8 cellular contexts compared by ENCODE assay signal in the genomic region with DNA sequence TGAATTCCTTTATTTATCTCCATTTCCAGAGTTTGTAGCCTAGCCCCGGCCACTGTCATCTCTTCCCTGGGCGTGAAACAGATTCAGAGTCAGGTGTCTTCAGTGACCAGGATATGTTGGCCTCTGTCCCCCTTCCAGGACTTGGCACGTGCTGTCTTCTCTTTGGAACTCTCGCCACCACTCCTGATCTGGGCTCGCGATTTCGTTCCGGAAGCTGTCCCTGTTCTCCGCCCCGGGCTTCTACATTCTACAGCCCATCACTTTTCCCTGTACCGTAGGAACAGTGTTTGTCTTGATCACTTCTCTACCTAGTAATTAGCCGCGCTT. TPM values are rescaled to one million over a fixed set of nuclear protein-coding genes. Genes with fewer than 3 reads are reported as not detected.
DNase-seq lines count a peak whose midpoint lies in the region; ATAC-seq, FAIRE-seq and TF ChIP-seq lines count a peak whose summit lies in the region.

No MANE protein-coding gene starts in this region.

- POLR2A ChIA-PET in BJ (lab: Charles Lee) (interaction anchor here (1.1 kb wide), 1 partner anchor 48 kb away, joined by 3 read pairs; no protein-coding TSS in a partner anchor), endothelial cell of umbilical vein (lab: Charles Lee) (interaction anchor here (1.5 kb wide), 2 partner anchors 47 to 79 kb away, joined by 4 to 15 read pairs; a partner anchor contains a TSS)

- dilution Hi-C loops in endothelial cell of umbilical vein (cut with MboI; ENCODE audit: extremely low pct_ligation_motif_present, low sequenced_read_pairs): no loop called here

- no peaks in the 10 kb centered on the region for H3K79me2 ChIP-seq in H9 (ENCODE audit: insufficient read depth, low read length)
- peaks cover 6% of the 10 kb centered on the region for H3K79me2 ChIP-seq in endothelial cell of umbilical vein (ENCODE audit: control insufficient read depth, insufficient read depth, low read length)

- H2BK12ac ChIP-seq in H9 (ENCODE audit: insufficient read length, low read depth, low read length): no peak overlapping the region

- H3K4me2 ChIP-seq in H9 (ENCODE audit: insufficient read depth, insufficient read length, low read length) (peak overlapping the region; percentile 50), endothelial cell of umbilical vein (ENCODE audit: insufficient read depth, low read length) (peak overlapping the region; percentile 94)

- no peak overlapping the region for H2AFZ ChIP-seq in H9 (ENCODE audit: low read length)
- peak overlapping the region; percentile 66 for H2AFZ ChIP-seq in endothelial cell of umbilical vein (ENCODE audit: low read depth, low read length)

- no peaks in the 10 kb centered on the region for H3K4me1 ChIP-seq in H9 (ENCODE audit: insufficient read depth, low read length)
- peaks cover 17% of the 10 kb centered on the region for H3K4me1 ChIP-seq in endothelial cell of umbilical vein (ENCODE audit: control insufficient read depth, extremely low read depth, insufficient read depth, low read length)

- no peaks in the 10 kb centered on the region; the same call in none of the 2 replicates for H3K27me3 Mint-ChIP-seq in H9 (ENCODE audit: low read depth)
- H3K27me3 Mint-ChIP-seq in natural killer cell treated with Interleukin-12 subunit alpha and Interleukin-12 subunit beta and Interleukin-15 and Interleukin-18, amount 100 ng/mL, for 72 hours: no peaks in the 10 kb centered on the region

- no peak overlapping the region for H4K8ac ChIP-seq in H9 (replicated peaks; ENCODE audit: insufficient read length, low read depth, low read length)

- no peak for TF ChIP-seq POLR2A in endothelial cell of umbilical vein (IDR thresholded peaks at IDR 0.05; ENCODE audit: low read depth, low read length)

- intact Hi-C loops in endothelial cell of umbilical vein (cut with micrococcal nuclease): loop anchor here (1.0 to 5.0 kb wide), 4 partner anchors 48 to 138 kb away; a partner anchor contains a TSS

- H3K27ac ChIP-seq in H9 (ENCODE audit: insufficient read length, low read depth, low read length) (no peak overlapping the region), endothelial cell of umbilical vein (ENCODE audit: insufficient read depth, low read depth, low read length) (peak overlapping the region; percentile 65)

- H3K9me3 Mint-ChIP-seq in H9: no peaks in the 10 kb centered on the region; a peak in 1 of 5 replicates
- H3K9me3 Mint-ChIP-seq in natural killer cell treated with Interleukin-12 subunit alpha and Interleukin-12 subunit beta and Interleukin-15 and Interleukin-18, amount 100 ng/mL, for 72 hours: no peaks in the 10 kb centered on the region

- H2BK120ac ChIP-seq in H9 (ENCODE audit: low read depth, low read length, poor library complexity, severe bottlenecking): no peak overlapping the region

- H3K27ac Mint-ChIP-seq in H9: peak overlapping the region in 2 of 3 experiments; percentile 57 to 98; a peak in 6 of 7 replicates
- peak overlapping the region; percentile 94 to 96 for H3K27ac Mint-ChIP-seq in natural killer cell treated with Interleukin-12 subunit alpha and Interleukin-12 subunit beta and Interleukin-15 and Interleukin-18, amount 100 ng/mL, for 72 hours

- in situ Hi-C loops in SK-MEL-5 (cut with HindIII; ENCODE audit: low pct_unique_long_range_greater_than_20kb, low sequenced_read_pairs): no loop called here

- H4K5ac ChIP-seq in H9 (ENCODE audit: insufficient read length, low read depth, low read length): no peak overlapping the region

- H3K36me3 ChIP-seq in BJ (ENCODE audit: control insufficient read depth, insufficient read depth, low read length) (peaks cover 3% of the 10 kb centered on the region), endothelial cell of umbilical vein (ENCODE audit: control insufficient read depth in 2 of 2, extremely low read depth in 1 of 2, insufficient read depth in 2 of 2, low read length in 2 of 2) (no peaks in the 10 kb centered on the region)

- no peak overlapping the region for H3K4ac ChIP-seq in H9 (ENCODE audit: low read depth, low read length)

- H3K9me1 ChIP-seq in endothelial cell of umbilical vein (replicated peaks; ENCODE audit: control insufficient read depth, extremely low read depth, insufficient read depth, low read length): no peaks in the 10 kb centered on the region

- peak; percentile 8 for FAIRE-seq in endothelial cell of umbilical vein (lab: Jason Lieb, UNC)

- CTCF ChIA-PET in BJ (lab: Yijun Ruan, JAX) (interaction anchor here (1.1 to 3.5 kb wide), 4 partner anchors 17 to 86 kb away, joined by 3 to 55 read pairs (median 4); a partner anchor contains a TSS), endothelial cell of umbilical vein (lab: Charles Lee) (interaction anchor here (1.5 to 5.8 kb wide), 6 partner anchors 14 to 119 kb away, joined by 5 to 182 read pairs (median 8); a partner anchor contains a TSS)

- ATAC-seq in natural killer cell treated with Interleukin-12 subunit alpha and Interleukin-12 subunit beta and Interleukin-15 and Interleukin-18, amount 100 ng/mL, for 72 hours: peak in 1 of 2 donors; percentile 2
- no peak for ATAC-seq in HG02840 (IDR thresholded peaks at IDR 0.05; ENCODE audit: low FRiP score, unreplicated experiment)

- H4K91ac ChIP-seq in H9 (ENCODE audit: insufficient read length, low read depth, low read length): no peak overlapping the region

- H3K4me3 ChIP-seq in BJ (ENCODE audit: low read depth, low read length): peak overlapping the region; percentile 82
- peak overlapping the region; percentile 58 to 84 (median 70) for H3K4me3 ChIP-seq in endothelial cell of umbilical vein (replicated peaks in 1 of 3; ENCODE audit: insufficient read depth in 1 of 3, low read depth in 1 of 3, low read length in 3 of 3)

- TF ChIP-seq CTCF in BJ (IDR thresholded peaks at IDR 0.05; ENCODE audit: insufficient read depth, low read depth, low read length) (no peak), H9 (conservative IDR thresholded peaks at IDR 0.05) (no peak), endothelial cell of umbilical vein (IDR thresholded peaks at IDR 0.05; ENCODE audit: extremely low read depth in 1 of 2, insufficient read depth in 1 of 2, low read depth in 1 of 2, low read length in 2 of 2) (no peak)

- no peak overlapping the region for H3K23ac ChIP-seq in H9 (ENCODE audit: insufficient read length, low read depth, low read length)

- peaks cover 5% of the 10 kb centered on the region for H3K23me2 ChIP-seq in H9 (ENCODE audit: insufficient read length, low read depth, low read length, poor library complexity, severe bottlenecking)

- H2AK5ac ChIP-seq in H9 (ENCODE audit: insufficient read length, low read length): no peak overlapping the region

- H3K9ac ChIP-seq in H9 (ENCODE audit: extremely low read depth, insufficient read length, low read length) (peak overlapping the region; percentile 31), endothelial cell of umbilical vein (replicated peaks; ENCODE audit: extremely low read depth, insufficient read depth, low read length) (peak overlapping the region; percentile 86)

- H3K27me3 ChIP-seq in BJ (ENCODE audit: control insufficient read depth, insufficient read depth, low read length) (no peaks in the 10 kb centered on the region), H9 (ENCODE audit: insufficient read depth, low read length) (no peaks in the 10 kb centered on the region), endothelial cell of umbilical vein (ENCODE audit: control insufficient read depth in 2 of 2, insufficient read depth in 2 of 2, low read length in 2 of 2) (no peaks in the 10 kb centered on the region)

- H3K14ac ChIP-seq in H9 (ENCODE audit: insufficient read depth, low read length): no peak overlapping the region

- peaks cover 1 to 5% (median 4%) of the 10 kb centered on the region in 3 experiments; a peak in 3 of 7 replicates for H3K36me3 Mint-ChIP-seq in H9 (ENCODE audit: insufficient read depth in 1 of 3, low read depth in 3 of 3)
- peaks cover 4% of the 10 kb centered on the region for H3K36me3 Mint-ChIP-seq in natural killer cell treated with Interleukin-12 subunit alpha and Interleukin-12 subunit beta and Interleukin-15 and Interleukin-18, amount 100 ng/mL, for 72 hours

- no peak for DNase-seq in BJ (ENCODE audit: low read depth)
- DNase-seq in H9: no peak
- peak; percentile 48 for DNase-seq in SK-MEL-5 (ENCODE audit: low read depth, low spot score)
- DNase-seq in endothelial cell of umbilical vein (ENCODE audit: low read depth, low spot score): no peak
- DNase-seq in natural killer cell treated with Interleukin-12 subunit alpha and Interleukin-12 subunit beta and Interleukin-15 and Interleukin-18, amount 100 ng/mL, for 72 hours (ENCODE audit: low spot score): peak; percentile 54
- DNase-seq in HuH-7 (ENCODE audit: low spot score): no peak
- DNase-seq in NCI-H526 treated with DMSO at 0.1 percent for 48 hours (lab: John Stamatoyannopoulos, UW): no peak

- H2BK5ac ChIP-seq in H9 (ENCODE audit: insufficient read length, low read length): no peak overlapping the region

- no peak overlapping the region for H3K18ac ChIP-seq in H9 (ENCODE audit: insufficient read length, low read depth, low read length)

- H2BK20ac ChIP-seq in H9 (ENCODE audit: low read depth, low read length, poor library complexity, severe bottlenecking): no peak overlapping the region

- H2BK15ac ChIP-seq in H9 (ENCODE audit: low read depth, low read length): no peak overlapping the region

- BruUV-seq in endothelial cell of umbilical vein (replicated peaks; lab: Mats Ljungman, UMichigan): no TSS peak

- no CpG with 5 or more reads among the region's 13 CpGs for WGBS in H9 (ENCODE audit: extremely low coverage, insufficient read length, low lambda C conversion rate)

- no peaks in the 10 kb centered on the region for H4K20me1 ChIP-seq in H9 (ENCODE audit: control insufficient read depth, insufficient read depth, insufficient read length)
- H4K20me1 ChIP-seq in endothelial cell of umbilical vein (replicated peaks; ENCODE audit: control insufficient read depth, extremely low read depth, insufficient read depth, low read length): no peaks in the 10 kb centered on the region

- H3K9me3 ChIP-seq in H9 (ENCODE audit: control insufficient read depth, low read depth, low read length) (no peaks in the 10 kb centered on the region), endothelial cell of umbilical vein (replicated peaks; ENCODE audit: control insufficient read depth, insufficient read depth, low read length) (no peaks in the 10 kb centered on the region)

- H3K4me3 Mint-ChIP-seq in H9: peak overlapping the region; percentile 94 to 98
- peak overlapping the region; percentile 95 for H3K4me3 Mint-ChIP-seq in natural killer cell treated with Interleukin-12 subunit alpha and Interleukin-12 subunit beta and Interleukin-15 and Interleukin-18, amount 100 ng/mL, for 72 hours

- H3K79me1 ChIP-seq in H9 (ENCODE audit: insufficient read depth, low read depth, low read length, poor library complexity, severe bottlenecking): no peaks in the 10 kb centered on the region

- peaks cover 40 to 46% of the 10 kb centered on the region in 2 experiments for H3K4me1 Mint-ChIP-seq in H9
- H3K4me1 Mint-ChIP-seq in natural killer cell treated with Interleukin-12 subunit alpha and Interleukin-12 subunit beta and Interleukin-15 and Interleukin-18, amount 100 ng/mL, for 72 hours (ENCODE audit: low read depth in 2 of 2): peaks cover 22% of the 10 kb centered on the region in 2 donors

- no peak overlapping the region for H3K56ac ChIP-seq in H9 (ENCODE audit: insufficient read length, low read depth, low read length)

- H3T11ph ChIP-seq in H9 (ENCODE audit: low read length): no peak overlapping the region

RNA-seq across cellular contexts. Expression of a gene that starts 0.7 kb away (rescaled TPM):
- polyA plus RNA-seq in BJ (2011; rRNA removed) (85.9 and 110 TPM in 2 replicates), endothelial cell of umbilical vein (60.3 and 65.1 TPM in 2 replicates)
- 36.9 and 53.7 TPM in 2 replicates for polyA minus RNA-seq in BJ (2011; rRNA and poly(A)+ RNA removed)
- total RNA-seq in H9 (2021) (48.5 and 53.0 TPM in 2 replicates), endothelial cell of umbilical vein (46.9 and 47.9 TPM in 2 replicates)
- 154 and 164 TPM in 2 replicates for total RNA-seq in SK-MEL-5 (2014; rRNA removed; shearing (Covaris generic))
- polyA plus RNA-seq in SK-MEL-5 (2015; cell fraction: cytosol; rRNA removed): 118 and 145 TPM in 2 replicates
- polyA plus RNA-seq in SK-MEL-5 (2015; cell fraction: nucleus; rRNA removed): 436 and 469 TPM in 2 replicates
- polyA plus RNA-seq in endothelial cell of umbilical vein (2011; cell fraction: cytosol; rRNA removed): 60.4 and 62.6 TPM in 2 replicates
- 149 and 162 TPM in 2 replicates for polyA plus RNA-seq in endothelial cell of umbilical vein (2011; cell fraction: nucleus; rRNA removed)
- 46.4 and 58.9 TPM in 2 replicates for polyA plus RNA-seq in endothelial cell of umbilical vein (2012)
- polyA minus RNA-seq in endothelial cell of umbilical vein: 54.4 and 65.2 TPM in 2 replicates
- 24.6 TPM for polyA minus RNA-seq in endothelial cell of umbilical vein (2011; cell fraction: cytosol; rRNA and poly(A)+ RNA removed)
- 22.0 and 32.4 TPM in 2 replicates for polyA minus RNA-seq in endothelial cell of umbilical vein (2011; cell fraction: nucleus; rRNA and poly(A)+ RNA removed)
- 10 to 100 TPM; 53.3 to 71.3 TPM for total RNA-seq in natural killer cell treated with Interleukin-12 subunit alpha and Interleukin-12 subunit beta and Interleukin-15 and Interleukin-18, amount 100 ng/mL, for 72 hours

RNA-seq across cellular contexts. Expression of a gene that starts 0.8 kb away (rescaled TPM):
- polyA plus RNA-seq in BJ (2011; rRNA removed): 0.01 and 0.05 TPM in 2 replicates
- polyA minus RNA-seq in BJ (2011; rRNA and poly(A)+ RNA removed): 0.46 TPM in 1 of 2 replicates, not detected in the other
- total RNA-seq in H9 (2021): 0.22 and 0.42 TPM in 2 replicates
- total RNA-seq in SK-MEL-5 (2014; rRNA removed; shearing (Covaris generic)): 0.03 and 0.08 TPM in 2 replicates
- polyA plus RNA-seq in SK-MEL-5 (2015; cell fraction: cytosol; rRNA removed): 0.15 and 0.69 TPM in 2 replicates
- 1.00 and 3.7 TPM in 2 replicates for polyA plus RNA-seq in SK-MEL-5 (2015; cell fraction: nucleus; rRNA removed)
- 0.07 TPM in 1 of 2 replicates, not detected in the other for total RNA-seq in endothelial cell of umbilical vein
- 0.03 and 0.10 TPM in 2 replicates for polyA plus RNA-seq in endothelial cell of umbilical vein
- polyA plus RNA-seq in endothelial cell of umbilical vein (2011; cell fraction: cytosol; rRNA removed): 0.03 TPM in 2 replicates
- polyA plus RNA-seq in endothelial cell of umbilical vein (2011; cell fraction: nucleus; rRNA removed): 0.07 and 0.43 TPM in 2 replicates
- polyA plus RNA-seq in endothelial cell of umbilical vein (2012): 0.03 and 0.25 TPM in 2 replicates
- polyA minus RNA-seq in endothelial cell of umbilical vein: not detected in 2 replicates
- not detected for polyA minus RNA-seq in endothelial cell of umbilical vein (2011; cell fraction: cytosol; rRNA and poly(A)+ RNA removed)
- polyA minus RNA-seq in endothelial cell of umbilical vein (2011; cell fraction: nucleus; rRNA and poly(A)+ RNA removed): 0.05 TPM in 1 of 2 replicates, not detected in the other
- under 1 TPM in 1 of 2 donors, not detected in 1; 0.19 TPM for total RNA-seq in natural killer cell treated with Interleukin-12 subunit alpha and Interleukin-12 subunit beta and Interleukin-15 and Interleukin-18, amount 100 ng/mL, for 72 hours

Comparison
In these comparisons a context has a peak if more than half of its experiments do, and no peak if none do; other contexts are left out.
1. DNase-seq: peak in SK-MEL-5 (single experiment) and natural killer cell treated with Interleukin-12 subunit alpha and Interleukin-12 subunit beta and Interleukin-15 and Interleukin-18, amount 100 ng/mL, for 72 hours (single experiment); none in BJ (single experiment), H9 (single experiment), endothelial cell of umbilical vein (single experiment), HuH-7 (single experiment) and NCI-H526 treated with DMSO at 0.1 percent for 48 hours (single experiment).